ENCODE assay signal across 19 cellular contexts in the genomic region with DNA sequence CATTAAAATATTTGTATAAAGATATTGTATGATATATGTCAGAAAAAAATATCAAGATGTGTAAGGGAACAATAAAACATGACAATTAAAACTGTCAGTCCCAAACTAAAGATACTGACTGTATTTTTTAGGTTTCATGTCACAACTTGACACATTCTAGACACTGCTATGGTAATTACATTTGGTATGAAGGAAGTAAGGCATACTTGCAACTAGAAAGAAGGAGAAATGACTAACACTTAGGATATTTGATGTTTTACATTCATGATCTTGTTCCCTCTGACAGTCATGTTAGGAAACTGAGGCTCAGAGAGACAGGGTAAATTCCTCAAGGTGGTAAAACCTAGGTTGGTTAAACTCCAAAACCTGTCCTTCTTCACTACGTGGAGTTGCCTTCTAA.
A peak's percentile ranks its signal among the peaks of the same experiment; 100 is the strongest.
DNase-seq lines count a peak whose midpoint lies in the region; ATAC-seq and TF ChIP-seq lines count a peak whose summit lies in the region.
"Had no signal": no experiment of that assay in that cellular context is flagged by ENCODE, and none has a peak within 500 bp of the region (broad histone marks: within the 10 kb centered on the region; RNA-seq: fewer than 3 reads in every experiment).

No MANE protein-coding gene starts in this region.

- H3K4me3 ChIP-seq in mammary epithelial cell (replicated peaks in 1 of 3; ENCODE audit: insufficient read depth in 1 of 3, low read depth in 2 of 3, low read length in 3 of 3) (no peak overlapping the region), breast epithelium (no peak overlapping the region)
- H3K4me3 ChIP-seq: BLaER1, MG63 had no signal

- H3K4me2 ChIP-seq in mammary epithelial cell (ENCODE audit: insufficient read depth, low read depth, low read length) = peak overlapping the region; percentile 5
- H3K4me2 ChIP-seq: BLaER1, KMS-11 had no signal

- H3K4me1 ChIP-seq in mammary epithelial cell (ENCODE audit: insufficient read depth, low read length) (peaks cover 5% of the 10 kb centered on the region), breast epithelium (no peaks in the 10 kb centered on the region)

- no peaks in the 10 kb centered on the region for H3K79me2 ChIP-seq in mammary epithelial cell (ENCODE audit: insufficient read depth, low read length)

- no peak overlapping the region for H3K27ac ChIP-seq in mammary epithelial cell (ENCODE audit: insufficient read depth, low read depth, low read length)
- no peak overlapping the region for H3K27ac ChIP-seq in breast epithelium
- peak overlapping the region; percentile 4 for H3K27ac ChIP-seq in caudate nucleus (ENCODE audit: low read depth, low read length)
- peak overlapping the region; percentile 3 for H3K27ac ChIP-seq in layer of hippocampus (ENCODE audit: low read depth, low read length)
- peak overlapping the region; percentile 46 for H3K27ac ChIP-seq in temporal lobe (ENCODE audit: low read depth, low read length)
- H3K27ac ChIP-seq: 22Rv1, BLaER1, KMS-11 had no signal

- in situ Hi-C loops in mammary epithelial cell (cut with MboI; ENCODE audit: low sequenced_read_pairs in 2 of 2) = no loop called here

- H3K27me3 ChIP-seq in mammary epithelial cell (ENCODE audit: insufficient read depth, low read length) (no peaks in the 10 kb centered on the region), breast epithelium (no peaks in the 10 kb centered on the region), layer of hippocampus (ENCODE audit: control insufficient read depth, insufficient read depth, low read length) (no peaks in the 10 kb centered on the region)
- H3K27me3 ChIP-seq: BLaER1, MG63 had no signal

- TF ChIP-seq CTCF in mammary epithelial cell (conservative IDR thresholded peaks at IDR 0.05 in 1 of 2, IDR thresholded peaks at IDR 0.05 in 1 of 2; ENCODE audit: extremely low read depth in 1 of 2, insufficient read depth in 1 of 2, low read depth in 1 of 2, low read length in 2 of 2) (no peak), breast epithelium (IDR thresholded peaks at IDR 0.05) (no peak)

- H3K9me3 ChIP-seq in mammary epithelial cell (replicated peaks; ENCODE audit: insufficient read depth, low read length) = no peaks in the 10 kb centered on the region
- no peaks in the 10 kb centered on the region for H3K9me3 ChIP-seq in breast epithelium
- H3K9me3 ChIP-seq: BLaER1, MG63 had no signal

- H3K9ac ChIP-seq in mammary epithelial cell (ENCODE audit: insufficient read depth, low read length) = no peak overlapping the region
- H3K9ac ChIP-seq: BLaER1, KMS-11 had no signal

- CTCF ChIA-PET in mammary epithelial cell (lab: Charles Lee; ENCODE audit: low non-redundant PET) = no interaction called here

- intact Hi-C loops in mammary epithelial cell (cut with micrococcal nuclease) (no loop called here), breast epithelium (cut with DNase I; ENCODE audit: low total_unique reads) (no loop called here)

- H3K36me3 ChIP-seq in mammary epithelial cell (ENCODE audit: insufficient read depth, low read length) (no peaks in the 10 kb centered on the region), breast epithelium (no peaks in the 10 kb centered on the region)
- H3K36me3 ChIP-seq: BLaER1, MG63 had no signal

- no peak for ATAC-seq in GM21423 (IDR thresholded peaks at IDR 0.05; ENCODE audit: unreplicated experiment)
- ATAC-seq: CD8-positive, alpha-beta T cell had no signal

- WGBS in mammary epithelial cell (ENCODE audit: low coverage, missing lambda C conversion rate) = 0% methylated on average over 1 of the region's 1 CpG

- no TSS peak for BruUV-seq in mammary epithelial cell (replicated peaks; lab: Mats Ljungman, UMichigan)

- H2AFZ ChIP-seq in mammary epithelial cell (ENCODE audit: low read depth, low read length) = no peak overlapping the region

- peak; percentile 1 for DNase-seq in mammary epithelial cell
- no peak for DNase-seq in breast epithelium (ENCODE audit: low spot score in 2 of 2)
- DNase-seq in caudate nucleus (lab: John Stamatoyannopoulos, UW) = no peak
- DNase-seq in activated gamma-delta T cell treated with Interleukin-2 at 50 U/mL for 16 hours = no peak
- DNase-seq in COR-L47 (lab: John Stamatoyannopoulos, UW) = no peak
- DNase-seq: CD8-positive, alpha-beta T cell; DMS79 treated with DMSO at 0.1 percent for 48 hours; GOT3; MG63; NCI-H1092; NCI-H345; NCI-H526; SIG-M5 had no signal

- no peak for TF ChIP-seq POLR2A in breast epithelium (IDR thresholded peaks at IDR 0.05)

- dilution Hi-C loops in mammary epithelial cell (cut with HindIII; ENCODE audit: low sequenced_read_pairs) = no loop called here

- no peaks in the 10 kb centered on the region for H4K20me1 ChIP-seq in mammary epithelial cell (ENCODE audit: insufficient read depth, low read length)
- H4K20me1 ChIP-seq: BLaER1 had no signal

Comparison
In these comparisons a context has a peak if more than half of its experiments do, and no peak if none do; other contexts are left out.
1. H3K27ac ChIP-seq: peak in caudate nucleus (single experiment), layer of hippocampus (single experiment) and temporal lobe (single experiment); none in mammary epithelial cell (single experiment) and breast epithelium (0 of 2).